Comparison of ENCODE assay signal across 11 cellular contexts in the genomic region with DNA sequence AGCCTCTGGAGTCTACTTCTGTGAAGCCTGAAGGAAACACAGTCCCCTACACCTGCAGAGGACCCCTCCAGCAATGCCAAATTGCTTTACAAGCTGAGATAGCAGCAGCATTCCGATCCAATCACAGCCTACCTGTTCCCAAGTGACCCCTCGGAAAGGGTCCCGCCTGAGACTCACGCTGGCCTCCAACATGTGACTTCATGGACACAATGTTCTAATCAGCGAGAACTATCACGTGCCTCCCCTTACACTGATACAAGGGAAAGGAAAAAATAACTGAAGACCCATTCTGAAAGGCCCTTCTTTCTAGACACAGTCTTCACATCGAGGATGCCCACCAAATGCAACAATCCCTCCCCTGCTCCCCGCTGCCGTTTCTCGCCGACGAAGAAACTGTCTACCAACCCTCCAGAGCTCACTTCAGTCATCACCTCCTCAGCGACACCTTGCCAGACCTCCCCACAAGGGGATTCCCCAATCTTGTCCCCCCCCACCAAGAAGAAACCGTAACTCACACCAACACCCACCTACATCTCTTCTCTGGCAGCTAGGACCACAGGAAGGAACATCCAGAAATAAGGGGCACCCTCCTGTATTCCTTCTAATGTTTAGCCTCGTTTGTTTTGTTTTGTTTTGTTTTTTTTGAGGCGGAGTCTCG. TPM values are rescaled to one million over a fixed set of nuclear protein-coding genes. Genes with fewer than 3 reads are reported as not detected.
DNase-seq lines count a peak whose midpoint lies in the region; ATAC-seq, FAIRE-seq and TF ChIP-seq lines count a peak whose summit lies in the region.
"Had no signal": no experiment of that assay in that cellular context is flagged by ENCODE, and none has a peak within 500 bp of the region (broad histone marks: within the 10 kb centered on the region; RNA-seq: fewer than 3 reads in every experiment).

No MANE protein-coding gene starts in this region.

- H3K36me3 ChIP-seq in left ventricle myocardium inferior (peaks cover 10% of the 10 kb centered on the region), Loucy (ENCODE audit: insufficient read depth, low read length) (no peaks in the 10 kb centered on the region), thyroid gland (no peaks in the 10 kb centered on the region)

- no peak for ATAC-seq in Right ventricle myocardium superior (ENCODE audit: poor library complexity)

- H3K9me3 Mint-ChIP-seq in type B pancreatic cell = no peaks in the 10 kb centered on the region

- DNase-seq in Right ventricle myocardium superior (peak; percentile 22), left ventricle myocardium inferior (no peak), epithelial cell of proximal tubule (ENCODE audit: low read depth) (no peak), type B pancreatic cell (ENCODE audit: extremely low spot score, unreplicated experiment) (no peak), NCI-H2029 treated with DMSO at 0.1 percent for 48 hours (lab: John Stamatoyannopoulos, UW) (no peak), thyroid gland (no peak), frontal cortex (ENCODE audit: low spot score in 2 of 2) (no peak)
- DNase-seq: effector memory CD4-positive, alpha-beta T cell; NCI-H2227 treated with DMSO at 0.1 percent for 48 hours had no signal

- H3K4me1 ChIP-seq in left ventricle myocardium inferior (peaks cover 26% of the 10 kb centered on the region), Loucy (ENCODE audit: insufficient read depth, low read length, poor library complexity, severe bottlenecking) (peaks cover 13% of the 10 kb centered on the region), thyroid gland (no peaks in the 10 kb centered on the region)
- H3K4me1 ChIP-seq: parathyroid adenoma had no signal

- peak overlapping the region; percentile 53 for H3K27ac Mint-ChIP-seq in type B pancreatic cell

- H3F3A ChIP-seq in Loucy (ENCODE audit: low read depth) = no peaks in the 10 kb centered on the region

- H4K20me1 ChIP-seq in Loucy (ENCODE audit: insufficient read depth, low read length, poor library complexity, severe bottlenecking) = peaks cover 4% of the 10 kb centered on the region

- no peak overlapping the region for H3K9ac ChIP-seq in Loucy (ENCODE audit: low read depth, low read length, poor library complexity, severe bottlenecking)
- H3K9ac ChIP-seq: parathyroid adenoma had no signal

- H3K4me1 Mint-ChIP-seq in type B pancreatic cell (ENCODE audit: unreplicated experiment) = peaks cover 10% of the 10 kb centered on the region

- no peak for TF ChIP-seq CTCF in left ventricle myocardium inferior (IDR thresholded peaks at IDR 0.05; ENCODE audit: borderline replicate concordance)
- TF ChIP-seq CTCF in Loucy (conservative IDR thresholded peaks at IDR 0.05; ENCODE audit: low read length) = no peak
- no peak for TF ChIP-seq CTCF in epithelial cell of proximal tubule (conservative IDR thresholded peaks at IDR 0.05; ENCODE audit: low read depth, low read length)
- TF ChIP-seq CTCF in type B pancreatic cell (conservative IDR thresholded peaks at IDR 0.05) = no peak
- no peak for TF ChIP-seq CTCF in thyroid gland (IDR thresholded peaks at IDR 0.05)

- H3K4me2 ChIP-seq in Loucy (ENCODE audit: low read depth, low read length, poor library complexity, severe bottlenecking) = peak overlapping the region; percentile 23

- intact Hi-C loops in Right ventricle myocardium superior (cut with DNase I) = loop anchor here (5.0 kb wide), 1 partner anchor 80 kb away; a partner anchor contains a TSS
- intact Hi-C loops in left ventricle myocardium inferior (cut with micrococcal nuclease) = no loop called here
- intact Hi-C loops in thyroid gland (cut with DNase I) = no loop called here

- FAIRE-seq in frontal cortex (lab: Jason Lieb, UNC) = no peak

- no peak overlapping the region for H2AFZ ChIP-seq in Loucy (ENCODE audit: low read length)
- H2AFZ ChIP-seq: parathyroid adenoma had no signal

- TF ChIP-seq POLR2A in thyroid gland (IDR thresholded peaks at IDR 0.05) = no peak

- WGBS in thyroid gland, 2 donors = 86 to 90% methylated on average over 17 of the region's 17 CpGs

- H3K36me3 Mint-ChIP-seq in type B pancreatic cell = peaks cover 4% of the 10 kb centered on the region

- H3K9me3 ChIP-seq in left ventricle myocardium inferior (replicated peaks) (no peaks in the 10 kb centered on the region), Loucy (ENCODE audit: insufficient read depth, low read depth, low read length) (no peaks in the 10 kb centered on the region), thyroid gland (no peaks in the 10 kb centered on the region)

- H3K27me3 ChIP-seq in left ventricle myocardium inferior (ENCODE audit: low read depth) (no peaks in the 10 kb centered on the region), Loucy (ENCODE audit: insufficient read depth, low read length, poor library complexity, severe bottlenecking) (no peaks in the 10 kb centered on the region), thyroid gland (no peaks in the 10 kb centered on the region)

- H3K27ac ChIP-seq in left ventricle myocardium inferior (replicated peaks) (no peak overlapping the region), thyroid gland (no peak overlapping the region)
- H3K27ac ChIP-seq: parathyroid adenoma had no signal

- H3K4me3 ChIP-seq in left ventricle myocardium inferior (no peak overlapping the region), Loucy (ENCODE audit: low read length, poor library complexity, severe bottlenecking) (no peak overlapping the region), epithelial cell of proximal tubule (ENCODE audit: low read depth, low read length) (peak overlapping the region; percentile 3), thyroid gland (replicated peaks in 1 of 3) (no peak overlapping the region)

- H3K79me2 ChIP-seq in Loucy (ENCODE audit: insufficient read depth, low read length) = peaks cover 11% of the 10 kb centered on the region; the same call in 1 of the 2 replicates
- H3K79me2 ChIP-seq: parathyroid adenoma had no signal

- no peaks in the 10 kb centered on the region for H3K9me2 ChIP-seq in Loucy (replicated peaks; ENCODE audit: low read depth, low read length)

- no peaks in the 10 kb centered on the region for H3K27me3 Mint-ChIP-seq in type B pancreatic cell

- peak overlapping the region; percentile 85 for H3K4me3 Mint-ChIP-seq in type B pancreatic cell

RNA-seq across cellular contexts. Expression of a gene that starts 1.8 kb away (rescaled TPM):
- total RNA-seq in Right ventricle myocardium superior (19.1 TPM), left ventricle myocardium inferior (16.8 TPM), epithelial cell of proximal tubule (9.0 and 36.4 TPM in 2 replicates), type B pancreatic cell (ENCODE audit: low replicate concordance) (29.1 and 40.6 TPM in 2 replicates), thyroid gland (10 to 100 TPM; 12.0 to 40.5 (median 23.4) TPM), frontal cortex (3.3 TPM)

RNA-seq across cellular contexts. Expression of a gene that starts 42.2 kb away (rescaled TPM):
- 68.0 TPM for total RNA-seq in Right ventricle myocardium superior
- 68.9 TPM for total RNA-seq in left ventricle myocardium inferior
- 161 and 244 TPM in 2 replicates for total RNA-seq in epithelial cell of proximal tubule
- total RNA-seq in type B pancreatic cell (ENCODE audit: low replicate concordance) = 178 and 183 TPM in 2 replicates
- total RNA-seq in thyroid gland = 100 to 1,000 TPM in 3 of 4 donors, 10 to 100 TPM in 1; 89.4 to 122 (median 111) TPM
- total RNA-seq in frontal cortex = 62.8 TPM
